Comparison of ENCODE assay signal across 10 cellular contexts in genomic region chr14:67187210-67187609, GRCh38. TPM values are rescaled to one million over a fixed set of nuclear protein-coding genes. Genes with fewer than 3 reads are reported as not detected.
DNase-seq lines count a peak whose midpoint lies in the region; ATAC-seq, FAIRE-seq and TF ChIP-seq lines count a peak whose summit lies in the region.
"Had no signal": no experiment of that assay in that cellular context is flagged by ENCODE, and none has a peak within 500 bp of the region (broad histone marks: within the 10 kb centered on the region; RNA-seq: fewer than 3 reads in every experiment).

No MANE protein-coding gene starts in this region.

- peak; percentile 7 for FAIRE-seq in GM12878 (lab: Jason Lieb, UNC)

- H3K4me3 Mint-ChIP-seq in activated T-helper 1 cell treated with anti-CD3 and anti-CD28 coated beads, Interleukin-12 subunit alpha, Interleukin-12 subunit beta, Interleukin-2, Interleukin-4 antibody, amounts not matched to agents 30 ng/mL and 10 ng/mL and 1 ng/mL, durations not matched to agents 14 hours and 24 hours and 36 hours = no peak overlapping the region

- TF ChIP-seq POLR2A in GM12878 (IDR thresholded peaks at IDR 0.05; ENCODE audit: low read depth, low read length) = no peak

- TF ChIP-seq CTCF in GM12878 (IDR thresholded peaks at IDR 0.05 in 2 of 3, conservative IDR thresholded peaks at IDR 0.05 in 1 of 3; ENCODE audit: control insufficient read depth in 2 of 3, extremely low read depth in 1 of 3, insufficient read depth in 1 of 3, low read depth in 3 of 3, low read length in 3 of 3) (no peak), GM13977 (IDR thresholded peaks at IDR 0.05; ENCODE audit: extremely low read depth, insufficient read depth, missing control alignments) (no peak)

- TF ChIP-seq RAD21 in GM12878 (IDR thresholded peaks at IDR 0.05; ENCODE audit: insufficient read depth, low read depth, low read length) = no peak

- H3K79me2 ChIP-seq in GM12878 (ENCODE audit: control insufficient read depth, insufficient read depth, low read length) = no peaks in the 10 kb centered on the region

- no peaks in the 10 kb centered on the region for H3K27me3 Mint-ChIP-seq in activated T-helper 1 cell treated with anti-CD3 and anti-CD28 coated beads, Interleukin-12 subunit alpha, Interleukin-12 subunit beta, Interleukin-2, Interleukin-4 antibody, amounts not matched to agents 30 ng/mL and 10 ng/mL and 1 ng/mL, durations not matched to agents 14 hours and 24 hours and 36 hours (ENCODE audit: insufficient read depth)

- H4K20me1 ChIP-seq in GM12878 (ENCODE audit: control insufficient read depth, insufficient read depth) = no peaks in the 10 kb centered on the region

- no peak for ATAC-seq in GM12878

- H3K36me3 Mint-ChIP-seq in activated T-helper 1 cell treated with anti-CD3 and anti-CD28 coated beads, Interleukin-12 subunit alpha, Interleukin-12 subunit beta, Interleukin-2, Interleukin-4 antibody, amounts not matched to agents 30 ng/mL and 10 ng/mL and 1 ng/mL, durations not matched to agents 14 hours and 24 hours and 36 hours (ENCODE audit: low read depth) = no peaks in the 10 kb centered on the region

- H3K4me1 ChIP-seq in HUES48 (ENCODE audit: control insufficient read depth, insufficient read depth, low read length) (0 out of 2 replicates have a peak, but pooled peaks cover 3% of the 10 kb centered on the region), GM12878 (ENCODE audit: control insufficient read depth, insufficient read depth, low read length) (peaks cover 7% of the 10 kb centered on the region; the same call in 1 of the 2 replicates)

- peaks cover 25% of the 10 kb centered on the region for H3K4me1 Mint-ChIP-seq in activated T-helper 1 cell treated with anti-CD3 and anti-CD28 coated beads, Interleukin-12 subunit alpha, Interleukin-12 subunit beta, Interleukin-2, Interleukin-4 antibody, amounts not matched to agents 30 ng/mL and 10 ng/mL and 1 ng/mL, durations not matched to agents 14 hours and 24 hours and 36 hours (ENCODE audit: low read depth)

- H3K4me3 ChIP-seq in HUES48 (ENCODE audit: low read depth, low read length) (no peak overlapping the region), GM12878 (no peak overlapping the region)

- H3K9ac ChIP-seq in HUES48 (ENCODE audit: low read depth, low read length) (no peak overlapping the region), GM12878 (ENCODE audit: control insufficient read depth, insufficient read depth, low read length) (no peak overlapping the region)

- H3K9me3 ChIP-seq in HUES48 (ENCODE audit: control insufficient read depth, insufficient read depth, low read length) (no peaks in the 10 kb centered on the region), GM12878 (replicated peaks; ENCODE audit: control insufficient read depth, insufficient read depth, low read length) (no peaks in the 10 kb centered on the region)

- POLR2A ChIA-PET in GM12878 (lab: Charles Lee) = no interaction called here

- no TSS peak for BruUV-seq in GM12878 (replicated peaks; lab: Mats Ljungman, UMichigan)

- H3K36me3 ChIP-seq in HUES48 (ENCODE audit: control insufficient read depth, insufficient read depth, low read length) (no peaks in the 10 kb centered on the region), GM12878 (ENCODE audit: control insufficient read depth in 2 of 2, insufficient read depth in 2 of 2, low read length in 1 of 2) (no peaks in the 10 kb centered on the region)

- RAD21 ChIA-PET in GM12878 (lab: Charles Lee; ENCODE audit: unreplicated experiment) = no interaction called here

- in situ Hi-C loops in GM12878 (cut with MboI) = no loop called here
- in situ Hi-C loops in GM13977 (cut with MboI; ENCODE audit: low pct_unique_long_range_greater_than_20kb, low sequenced_read_pairs, unreplicated experiment) = no loop called here

- no peak for TF ChIP-seq EP300 in GM12878 (IDR thresholded peaks at IDR 0.05; ENCODE audit: borderline replicate concordance in 1 of 2, control insufficient read depth in 1 of 2, low read depth in 2 of 2, low read length in 2 of 2)

- DNase-seq in AG08395 (ENCODE audit: low spot score) (peak; percentile 85), GM12878 (ENCODE audit: low read depth, low spot score) (no peak), kidney tubule cell (ENCODE audit: low spot score) (peak; percentile 90), GM13977 (ENCODE audit: low spot score) (no peak), NCI-H2196 (lab: John Stamatoyannopoulos, UW; ENCODE audit: unreplicated experiment) (no peak), NCI-H526 (lab: John Stamatoyannopoulos, UW) (no peak)
- no peak for DNase-seq in activated T-helper 1 cell treated with anti-CD3 and anti-CD28 coated beads, Interleukin-12 subunit alpha, Interleukin-12 subunit beta, Interleukin-2, Interleukin-4 antibody, amounts not matched to agents 30 ng/mL and 10 ng/mL and 1 ng/mL, durations not matched to agents 14 hours and 24 hours and 36 hours (ENCODE audit: low spot score)
- DNase-seq: C1 segment of cervical spinal cord, hippocampal formation had no signal

- CTCF ChIA-PET in GM12878 (lab: Yijun Ruan, JAX) = interaction anchor here (1.0 to 2.5 kb wide), 3 partner anchors 9 to 827 kb away, joined by 3 to 5 read pairs (median 4); no protein-coding TSS in a partner anchor

- SMC1A ChIA-PET in GM12878 (lab: Charles Lee; ENCODE audit: uncharacterized antibody, unreplicated experiment) = interaction anchor here (0.6 to 0.7 kb wide), 2 partner anchors 8 to 21 kb away, joined by 3 read pairs; no protein-coding TSS in a partner anchor

- peak overlapping the region; percentile 34 for H3K27ac ChIP-seq in HUES48 (ENCODE audit: low read depth, low read length)
- H3K27ac ChIP-seq in GM12878 (ENCODE audit: control insufficient read depth, insufficient read depth) = no peak overlapping the region

- intact Hi-C loops in GM12878 (cut with micrococcal nuclease; ENCODE audit: unreplicated experiment) = no loop called here
- intact Hi-C loops in activated T-helper 1 cell treated with anti-CD3 and anti-CD28 coated beads, Interleukin-12 subunit alpha, Interleukin-12 subunit beta, Interleukin-2, Interleukin-4 antibody, amounts not matched to agents 30 ng/mL and 10 ng/mL and 1 ng/mL, durations not matched to agents 14 hours and 24 hours and 36 hours (cut with micrococcal nuclease) = no loop called here

- H3K4me2 ChIP-seq in GM12878 (ENCODE audit: control insufficient read depth, insufficient read depth) = no peak overlapping the region

- no peak overlapping the region for H2AFZ ChIP-seq in GM12878 (ENCODE audit: control insufficient read depth, low read depth, low read length)

- no peaks in the 10 kb centered on the region for H3K9me3 Mint-ChIP-seq in activated T-helper 1 cell treated with anti-CD3 and anti-CD28 coated beads, Interleukin-12 subunit alpha, Interleukin-12 subunit beta, Interleukin-2, Interleukin-4 antibody, amounts not matched to agents 30 ng/mL and 10 ng/mL and 1 ng/mL, durations not matched to agents 14 hours and 24 hours and 36 hours

- no peak overlapping the region for H3K27ac Mint-ChIP-seq in activated T-helper 1 cell treated with anti-CD3 and anti-CD28 coated beads, Interleukin-12 subunit alpha, Interleukin-12 subunit beta, Interleukin-2, Interleukin-4 antibody, amounts not matched to agents 30 ng/mL and 10 ng/mL and 1 ng/mL, durations not matched to agents 14 hours and 24 hours and 36 hours

- no peaks in the 10 kb centered on the region for H3K27me3 ChIP-seq in HUES48 (ENCODE audit: control insufficient read depth, insufficient read depth, low read length)
- H3K27me3 ChIP-seq in GM12878 (replicated peaks in 1 of 2; ENCODE audit: control insufficient read depth in 2 of 2, insufficient read depth in 2 of 2, low read length in 1 of 2) = no peaks in the 10 kb centered on the region

RNA-seq across cellular contexts. Expression of gene GARIN2, which starts 2.0 kb away (rescaled TPM):
- 0.46 and 1.2 TPM in 2 replicates for total RNA-seq in GM12878 (2013; cell fraction: nucleolus; rRNA removed)
- total RNA-seq in GM12878 (2014; rRNA removed) (0.16 and 0.28 TPM in 2 replicates), GM12878 (2014; rRNA removed; fragmentation: Illumina TruSeq; extraction: Trizol) (0.13 TPM in 1 of 2 replicates, not detected in the other), GM12878 (2021) (not detected in 2 replicates)
- not detected for polyA plus RNA-seq in GM12878 (2011; ENCODE audit: low read depth)
- polyA plus RNA-seq in GM12878 (2011; rRNA removed) (0.35 and 0.56 TPM in 2 replicates), GM12878 (2014; fragmentation: Illumina TruSeq; extraction: Trizol) (0.35 TPM in 1 of 2 replicates, not detected in the other), GM12878 (2014; fragmentation: Nextera tagmentation; extraction: Ambion mirVana) (under 1 TPM; 0.03 to 0.04 TPM), GM12878 (2014; rRNA removed) (0.12 TPM in 1 of 2 replicates, not detected in the other), GM12878 (2016; fragmentation: Nextera tagmentation; extraction: Ambion mirVana) (under 1 TPM; 0.23 to 0.26 TPM)
- 0.08 and 0.19 TPM in 2 replicates for polyA plus RNA-seq in GM12878 (2011; cell fraction: cytosol; rRNA removed)
- polyA plus RNA-seq in GM12878 (2011; cell fraction: nucleus; rRNA removed) = 0.78 and 0.85 TPM in 2 replicates
- 0.14 and 0.20 TPM in 2 replicates for polyA plus RNA-seq in GM12878 (2012)
- polyA minus RNA-seq in GM12878 (2011; rRNA and poly(A)+ RNA removed) = 0.29 and 0.62 TPM in 2 replicates
- polyA minus RNA-seq in GM12878 (2011; cell fraction: cytosol; rRNA and poly(A)+ RNA removed) = not detected in 2 replicates
- polyA minus RNA-seq in GM12878 (2011; cell fraction: nucleus; rRNA and poly(A)+ RNA removed) = 0.36 and 2.0 TPM in 2 replicates
- 0.32 and 0.34 TPM in 2 replicates for total RNA-seq in activated T-helper 1 cell treated with anti-CD3 and anti-CD28 coated beads, Interleukin-12 subunit alpha, Interleukin-12 subunit beta, Interleukin-2, Interleukin-4 antibody, amounts not matched to agents 30 ng/mL and 10 ng/mL and 1 ng/mL, durations not matched to agents 14 hours and 24 hours and 36 hours

RNA-seq across cellular contexts. Expression of gene PALS1, which starts 54.0 kb away (rescaled TPM):
- 28.3 and 32.2 TPM in 2 replicates for total RNA-seq in GM12878 (2013; cell fraction: nucleolus; rRNA removed)
- total RNA-seq in GM12878 (2014; rRNA removed) (6.1 and 6.7 TPM in 2 replicates), GM12878 (2014; rRNA removed; fragmentation: Illumina TruSeq; extraction: Trizol) (8.9 and 9.7 TPM in 2 replicates), GM12878 (2021) (8.9 and 10.9 TPM in 2 replicates)
- polyA plus RNA-seq in GM12878 (2011; ENCODE audit: low read depth) = 4.1 TPM
- polyA plus RNA-seq in GM12878 (2011; rRNA removed) (10.1 and 14.8 TPM in 2 replicates), GM12878 (2014; fragmentation: Illumina TruSeq; extraction: Trizol) (9.2 and 10.7 TPM in 2 replicates), GM12878 (2014; fragmentation: Nextera tagmentation; extraction: Ambion mirVana) (1 to 10 TPM; 4.2 to 4.5 TPM), GM12878 (2014; rRNA removed) (6.5 and 6.9 TPM in 2 replicates), GM12878 (2016; fragmentation: Nextera tagmentation; extraction: Ambion mirVana) (1 to 10 TPM; 6.2 to 6.3 TPM)
- polyA plus RNA-seq in GM12878 (2011; cell fraction: cytosol; rRNA removed) = 3.4 and 4.6 TPM in 2 replicates
- 5.5 and 6.8 TPM in 2 replicates for polyA plus RNA-seq in GM12878 (2011; cell fraction: nucleus; rRNA removed)
- polyA plus RNA-seq in GM12878 (2012) = 5.6 and 6.6 TPM in 2 replicates
- 9.2 and 15.4 TPM in 2 replicates for polyA minus RNA-seq in GM12878 (2011; rRNA and poly(A)+ RNA removed)
- 4.4 and 5.2 TPM in 2 replicates for polyA minus RNA-seq in GM12878 (2011; cell fraction: cytosol; rRNA and poly(A)+ RNA removed)
- polyA minus RNA-seq in GM12878 (2011; cell fraction: nucleus; rRNA and poly(A)+ RNA removed) = 10.3 and 14.4 TPM in 2 replicates
- total RNA-seq in activated T-helper 1 cell treated with anti-CD3 and anti-CD28 coated beads, Interleukin-12 subunit alpha, Interleukin-12 subunit beta, Interleukin-2, Interleukin-4 antibody, amounts not matched to agents 30 ng/mL and 10 ng/mL and 1 ng/mL, durations not matched to agents 14 hours and 24 hours and 36 hours = 5.2 and 5.6 TPM in 2 replicates

Comparison
In these comparisons a context has a peak if more than half of its experiments do, and no peak if none do; other contexts are left out.
1. DNase-seq: peak in AG08395 (single experiment) and kidney tubule cell (single experiment); none in GM12878 (single experiment), GM13977 (single experiment), NCI-H2196 (single experiment), activated T-helper 1 cell treated with anti-CD3 and anti-CD28 coated beads, Interleukin-12 subunit alpha, Interleukin-12 subunit beta, Interleukin-2, Interleukin-4 antibody, amounts not matched to agents 30 ng/mL and 10 ng/mL and 1 ng/mL, durations not matched to agents 14 hours and 24 hours and 36 hours (single experiment) and NCI-H526 (0 of 2).